ENCODE assay signal across 8 cellular contexts in genomic region chr17:59361916-59362810, GRCh38. TPM values are rescaled to one million over a fixed set of nuclear protein-coding genes. Genes with fewer than 3 reads are reported as not detected.
DNase-seq lines count a peak whose midpoint lies in the region; ATAC-seq, FAIRE-seq and TF ChIP-seq lines count a peak whose summit lies in the region.

No MANE protein-coding gene starts in this region.

- no peaks in the 10 kb centered on the region for H3K27me3 ChIP-seq in SU-DHL-6 (ENCODE audit: low read length)

- peaks cover 14% of the 10 kb centered on the region for H3K36me3 Mint-ChIP-seq in central memory CD8-positive, alpha-beta T cell (ENCODE audit: insufficient read depth)
- H3K36me3 Mint-ChIP-seq in naive B cell (peaks cover 5 to 9% of the 10 kb centered on the region in 2 donors), endothelial cell (ENCODE audit: low read depth, unreplicated experiment) (peaks cover 8% of the 10 kb centered on the region)

- peak; percentile 71 for ATAC-seq in HG02759 (IDR thresholded peaks at IDR 0.05; ENCODE audit: unreplicated experiment)
- ATAC-seq in central memory CD8-positive, alpha-beta T cell (replicated peaks; ENCODE audit: extremely low read depth, poor library complexity, severe bottlenecking) = peak; percentile 55
- ATAC-seq in naive B cell (ENCODE audit: low read depth in 2 of 2) = peak; percentile 75 to 79

- peak overlapping the region; percentile 59 for H3K4me3 Mint-ChIP-seq in central memory CD8-positive, alpha-beta T cell
- H3K4me3 Mint-ChIP-seq in naive B cell (peak overlapping the region; percentile 51 to 90 (median 72)), endothelial cell (ENCODE audit: unreplicated experiment) (no peak overlapping the region)

- no peaks in the 10 kb centered on the region for H3K9me2 ChIP-seq in SU-DHL-6 (replicated peaks; ENCODE audit: insufficient read depth, low read length)

- H3K27ac ChIP-seq in SU-DHL-6 (ENCODE audit: low read depth, low read length) = no peak overlapping the region

- no peaks in the 10 kb centered on the region for H3K9me3 ChIP-seq in SU-DHL-6 (ENCODE audit: insufficient read depth, low read length)

- no peaks in the 10 kb centered on the region for H3K36me3 ChIP-seq in SU-DHL-6 (ENCODE audit: low read length)

- peak; percentile 60 for FAIRE-seq in GM12892 (lab: Jason Lieb, UNC)

- H3K4me1 Mint-ChIP-seq in central memory CD8-positive, alpha-beta T cell = peaks cover 60% of the 10 kb centered on the region
- H3K4me1 Mint-ChIP-seq in naive B cell = peaks cover 69 to 97% (median 79%) of the 10 kb centered on the region in 3 donors
- H3K4me1 Mint-ChIP-seq in endothelial cell (ENCODE audit: unreplicated experiment) = peaks cover 13% of the 10 kb centered on the region

- TF ChIP-seq CTCF in SU-DHL-6 (IDR thresholded peaks at IDR 0.05; ENCODE audit: insufficient read depth, low read length, poor library complexity, severe bottlenecking) (no peak), endothelial cell (IDR thresholded peaks at IDR 0.05; ENCODE audit: unreplicated experiment) (no peak)

- H3K27ac Mint-ChIP-seq in central memory CD8-positive, alpha-beta T cell (ENCODE audit: low read depth) = peak overlapping the region; percentile 92
- peak overlapping the region; percentile 49 to 94 (median 80) for H3K27ac Mint-ChIP-seq in naive B cell
- H3K27ac Mint-ChIP-seq in endothelial cell (ENCODE audit: unreplicated experiment) = no peak overlapping the region

- no peaks in the 10 kb centered on the region for H4K20me1 ChIP-seq in SU-DHL-6 (ENCODE audit: low read depth, low read length)

- H3K9me3 Mint-ChIP-seq in central memory CD8-positive, alpha-beta T cell = no peaks in the 10 kb centered on the region
- H3K9me3 Mint-ChIP-seq in naive B cell (peaks cover 0 to under 1% (median 0%) of the 10 kb centered on the region in 7 donors), endothelial cell (ENCODE audit: unreplicated experiment) (no peaks in the 10 kb centered on the region)

- H2AFZ ChIP-seq in SU-DHL-6 (ENCODE audit: low read depth, low read length, severe bottlenecking) = no peak overlapping the region

- no peaks in the 10 kb centered on the region for H3K27me3 Mint-ChIP-seq in central memory CD8-positive, alpha-beta T cell
- H3K27me3 Mint-ChIP-seq in naive B cell (no peaks in the 10 kb centered on the region), endothelial cell (ENCODE audit: unreplicated experiment) (no peaks in the 10 kb centered on the region)

- no peak for TF ChIP-seq POLR2A in GM12892 (IDR thresholded peaks at IDR 0.05; ENCODE audit: low read depth, low read length)

- no peaks in the 10 kb centered on the region for H3K79me2 ChIP-seq in SU-DHL-6 (ENCODE audit: insufficient read depth, low read length)

- no peak overlapping the region for H3K4me3 ChIP-seq in SU-DHL-6 (ENCODE audit: insufficient read depth, low read length, poor library complexity, severe bottlenecking)

- no peak for DNase-seq in GM12892 (ENCODE audit: insufficient read length)
- DNase-seq in central memory CD8-positive, alpha-beta T cell (ENCODE audit: low spot score in 2 of 2) = no peak
- DNase-seq in naive B cell = peak; percentile 53
- DNase-seq in NCI-H1436 (lab: John Stamatoyannopoulos, UW) = no peak
- no peak for DNase-seq in endothelial cell (ENCODE audit: low spot score)
- no peak for DNase-seq in effector CD8-positive, alpha-beta T cell (lab: John Stamatoyannopoulos, UW)

- H3F3A ChIP-seq in SU-DHL-6 (ENCODE audit: insufficient read depth) = no peaks in the 10 kb centered on the region

- H3K4me2 ChIP-seq in SU-DHL-6 (ENCODE audit: low read depth, low read length, poor library complexity, severe bottlenecking) = peak overlapping the region; percentile 33

- H3K9ac ChIP-seq in SU-DHL-6 (ENCODE audit: low read length) = no peak overlapping the region

RNA-seq across cellular contexts. Expression of gene YPEL2, which starts 30.7 kb away (rescaled TPM):
- polyA plus RNA-seq in GM12892 (2012; ENCODE audit: missing spikeins) = 2.0 TPM
- polyA plus RNA-seq in naive B cell (ENCODE audit: low read depth in 6 of 6) = 10 to 100 TPM; 18.8 to 42.5 (median 32.3) TPM
- total RNA-seq in endothelial cell (ENCODE audit: unreplicated experiment) = 16.7 TPM
